Comparison of ENCODE assay signal across 35 cellular contexts in genomic region chrX:127702527-127702926, GRCh38.
"Had no signal": no experiment of that assay in that cellular context is flagged by ENCODE, and none has a peak within 500 bp of the region (broad histone marks: within the 10 kb centered on the region; RNA-seq: fewer than 3 reads in every experiment).

No MANE protein-coding gene starts in this region.

- H3K4me3 ChIP-seq: MG63 had no signal

- H3K36me3 ChIP-seq: MG63 had no signal

- DNase-seq: Karpas-422, Kasumi-1, MG63, MM.1S, MV-4-11, NCI-H1048, NCI-H1092, NCI-H1092 treated with DMSO at 0.1 percent for 48 hours, NCI-H1105, NCI-H1105 treated with DMSO at 0.1 percent for 48 hours, NCI-H1417, NCI-H1417 treated with DMSO at 0.1 percent for 48 hours, NCI-H1436, NCI-H1436 treated with DMSO at 0.1 percent for 48 hours, NCI-H146, NCI-H1694, NCI-H1694 treated with DMSO at 0.1 percent for 48 hours, NCI-H187, NCI-H187 treated with DMSO at 0.1 percent for 48 hours, NCI-H1930, NCI-H2029, NCI-H2029 treated with DMSO at 0.1 percent for 48 hours, NCI-H2081, NCI-H2081 treated with DMSO at 0.1 percent for 48 hours, NCI-H2107, NCI-H2171, NCI-H2171 treated with DMSO at 0.1 percent for 48 hours, NCI-H2227 treated with DMSO at 0.1 percent for 48 hours, NCI-H226, NCI-H345, NCI-H446, NCI-H446 treated with DMSO at 0.1 percent for 48 hours, NCI-H510A, NCI-H510A treated with DMSO at 0.1 percent for 48 hours, NCI-H524 had no signal

- H3K9me3 ChIP-seq: MG63 had no signal

- H3K27me3 ChIP-seq: MG63 had no signal
